In genomic region chr10:101986277-101986971, GRCh38 we compare ENCODE assay signal across 8 cellular contexts.
DNase-seq lines count a peak whose midpoint lies in the region; ATAC-seq and TF ChIP-seq lines count a peak whose summit lies in the region.

No MANE protein-coding gene starts in this region.

- POLR2A ChIA-PET in activated B cell treated with CpG ODN at 0.5 μM for 24 hours (lab: Charles Lee): interaction anchor here (0.6 to 1.9 kb wide), 5 partner anchors 10 to 150 kb away, joined by 3 to 14 read pairs (median 5); no protein-coding TSS in a partner anchor

- H3K27me3 Mint-ChIP-seq in activated B cell treated with CpG ODN at 0.5 μM for 24 hours: no peaks in the 10 kb centered on the region
- H3K27me3 Mint-ChIP-seq in memory B cell: no peaks in the 10 kb centered on the region

- intact Hi-C loops in activated B cell treated with CpG ODN at 0.5 μM for 24 hours (cut with micrococcal nuclease): loop anchor here (1.0 to 2.0 kb wide), 2 partner anchors 16 to 18 kb away; no protein-coding TSS in a partner anchor

- H3K9me3 Mint-ChIP-seq in activated B cell treated with CpG ODN at 0.5 μM for 24 hours: no peaks in the 10 kb centered on the region
- H3K9me3 Mint-ChIP-seq in memory B cell: no peaks in the 10 kb centered on the region

- H3K36me3 Mint-ChIP-seq in activated B cell treated with CpG ODN at 0.5 μM for 24 hours (ENCODE audit: low read depth): peaks cover 68% of the 10 kb centered on the region
- peaks cover 18% of the 10 kb centered on the region for H3K36me3 Mint-ChIP-seq in memory B cell

- ATAC-seq in activated B cell treated with CpG ODN at 0.5 μM for 24 hours (ENCODE audit: low read depth) (peak; percentile 81), memory B cell (ENCODE audit: low read depth) (peak; percentile 94), HG02759 (IDR thresholded peaks at IDR 0.05; ENCODE audit: unreplicated experiment) (no peak)

- no peak for TF ChIP-seq CTCF in activated B cell treated with CpG ODN at 0.5 μM for 24 hours (IDR thresholded peaks at IDR 0.05)

- CTCF ChIA-PET in activated B cell treated with CpG ODN at 0.5 μM for 24 hours (lab: Charles Lee): interaction anchor here (1.4 kb wide), 1 partner anchor 23 kb away, joined by 5 read pairs; no protein-coding TSS in a partner anchor

- peak overlapping the region; percentile 75 for H3K4me3 Mint-ChIP-seq in activated B cell treated with CpG ODN at 0.5 μM for 24 hours
- peak overlapping the region; percentile 78 for H3K4me3 Mint-ChIP-seq in memory B cell

- DNase-seq in Daoy (ENCODE audit: low read depth) (peak; percentile 4), HT-29 (ENCODE audit: low spot score) (peak; percentile 37), activated B cell treated with CpG ODN at 0.5 μM for 24 hours (no peak), memory B cell (ENCODE audit: low spot score in 2 of 2) (no peak), NCI-H82 treated with DMSO at 0.1 percent for 48 hours (lab: John Stamatoyannopoulos, UW; ENCODE audit: unreplicated experiment) (no peak)
- DNase-seq in activated CD8-positive, alpha-beta memory T cell treated with anti-CD3 and anti-CD28 coated beads for 24 hours: no peak
- no peak for DNase-seq in effector CD4-positive, alpha-beta T cell

- H3K27ac Mint-ChIP-seq in activated B cell treated with CpG ODN at 0.5 μM for 24 hours (peak overlapping the region; percentile 90), memory B cell (peak overlapping the region; percentile 94)

- H3K4me1 Mint-ChIP-seq in activated B cell treated with CpG ODN at 0.5 μM for 24 hours (peaks cover 23% of the 10 kb centered on the region), memory B cell (peaks cover 17% of the 10 kb centered on the region)

Comparison
In these comparisons a context has a peak if more than half of its experiments do, and no peak if none do; other contexts are left out.
1. DNase-seq: peak in Daoy (single experiment) and HT-29 (single experiment); none in activated B cell treated with CpG ODN at 0.5 μM for 24 hours (single experiment), memory B cell (0 of 2), activated CD8-positive, alpha-beta memory T cell treated with anti-CD3 and anti-CD28 coated beads for 24 hours (single experiment), NCI-H82 treated with DMSO at 0.1 percent for 48 hours (single experiment) and effector CD4-positive, alpha-beta T cell (single experiment).